8 cellular contexts compared by ENCODE assay signal in genomic region chr9:136482793-136483588, GRCh38. TPM values are rescaled to one million over a fixed set of nuclear protein-coding genes. Genes with fewer than 3 reads are reported as not detected.
DNase-seq lines count a peak whose midpoint lies in the region; ATAC-seq, FAIRE-seq and TF ChIP-seq lines count a peak whose summit lies in the region.

Gene SEC16A, minus strand, starts transcription at chr9:136483040. Its CDS starts 5,425 bp downstream, at chr9:136477615.

- CTCF ChIA-PET in RWPE1 (lab: Yijun Ruan, JAX), result interaction anchor here (1.3 to 8.9 kb wide), 3 partner anchors 144 to 152 kb away, joined by 6 to 232 read pairs (median 73); no protein-coding TSS in a partner anchor

- H3K27me3 Mint-ChIP-seq in activated T-helper 17 cell treated with anti-CD3 and anti-CD28 coated beads, Interleukin-2, amount 50 U/mL, for 72 hours, result no peaks in the 10 kb centered on the region
- no peaks in the 10 kb centered on the region for H3K27me3 Mint-ChIP-seq in naive thymus-derived CD8-positive, alpha-beta T cell
- H3K27me3 Mint-ChIP-seq in stimulated activated naive B cell treated with anti-CD40 and anti-IgM and Interleukin-4, amounts not matched to agents 10 μg/mL and 1 μg/mL and 100 μg/mL, for 72 hours, result peaks cover 4 to 6% of the 10 kb centered on the region in 2 donors

- H3K4me3 Mint-ChIP-seq in activated T-helper 17 cell treated with anti-CD3 and anti-CD28 coated beads, Interleukin-2, amount 50 U/mL, for 72 hours, result peak within 1 kb of the TSS; percentile 91
- H3K4me3 Mint-ChIP-seq in naive thymus-derived CD8-positive, alpha-beta T cell, result peak within 1 kb of the TSS; percentile 93 to 100 (median 98)
- peak within 1 kb of the TSS; percentile 94 to 99 for H3K4me3 Mint-ChIP-seq in stimulated activated naive B cell treated with anti-CD40 and anti-IgM and Interleukin-4, amounts not matched to agents 10 μg/mL and 1 μg/mL and 100 μg/mL, for 72 hours

- H3K4me3 ChIP-seq in fibroblast of mammary gland (ENCODE audit: control insufficient read depth, low read depth, low read length), result peak within 1 kb of the TSS; percentile 72

- H3K9me3 Mint-ChIP-seq in activated T-helper 17 cell treated with anti-CD3 and anti-CD28 coated beads, Interleukin-2, amount 50 U/mL, for 72 hours, result no peaks in the 10 kb centered on the region
- no peaks in the 10 kb centered on the region for H3K9me3 Mint-ChIP-seq in naive thymus-derived CD8-positive, alpha-beta T cell
- H3K9me3 Mint-ChIP-seq in stimulated activated naive B cell treated with anti-CD40 and anti-IgM and Interleukin-4, amounts not matched to agents 10 μg/mL and 1 μg/mL and 100 μg/mL, for 72 hours, result no peaks in the 10 kb centered on the region

- peak within 1 kb of the TSS; percentile 91 for H3K27ac Mint-ChIP-seq in activated T-helper 17 cell treated with anti-CD3 and anti-CD28 coated beads, Interleukin-2, amount 50 U/mL, for 72 hours
- peak within 1 kb of the TSS; percentile 90 to 100 (median 98) for H3K27ac Mint-ChIP-seq in naive thymus-derived CD8-positive, alpha-beta T cell
- peak within 1 kb of the TSS; percentile 100 for H3K27ac Mint-ChIP-seq in stimulated activated naive B cell treated with anti-CD40 and anti-IgM and Interleukin-4, amounts not matched to agents 10 μg/mL and 1 μg/mL and 100 μg/mL, for 72 hours

- POLR2A ChIA-PET in RWPE1 (lab: Yijun Ruan, JAX; ENCODE audit: low non-redundant PET), result no interaction called here
- POLR2A ChIA-PET in naive thymus-derived CD8-positive, alpha-beta T cell (lab: Charles Lee), result interaction anchor here (0.8 to 3.7 kb wide), 11 partner anchors 47 to 1136 kb away, joined by 3 to 23 read pairs (median 4); partner anchors contain the start of genes DNLZ, EHMT1 and MAN1B1

- ATAC-seq in activated T-helper 17 cell treated with anti-CD3 and anti-CD28 coated beads, Interleukin-2, amount 50 U/mL, for 72 hours (replicated peaks), result peak; percentile 77
- peak; percentile 66 to 69 for ATAC-seq in naive thymus-derived CD8-positive, alpha-beta T cell
- ATAC-seq in stimulated activated naive B cell treated with anti-CD40 and anti-IgM and Interleukin-4, amounts not matched to agents 10 μg/mL and 1 μg/mL and 100 μg/mL, for 72 hours (replicated peaks), result peak; percentile 77 to 78

- FAIRE-seq in H54 (lab: Jason Lieb, UNC), result no peak

- peak; percentile 94 for TF ChIP-seq POLR2A in H54 (IDR thresholded peaks at IDR 0.05; ENCODE audit: low read depth, low read length)

- DNase-seq in EH (ENCODE audit: low read depth) (peak; percentile 98), H54 (ENCODE audit: insufficient read length, low spot score) (peak; percentile 98), LoVo (ENCODE audit: low spot score) (peak; percentile 98), RWPE1 (ENCODE audit: low spot score) (peak; percentile 99), fibroblast of mammary gland (ENCODE audit: low read depth) (peak; percentile 97)
- DNase-seq in naive thymus-derived CD8-positive, alpha-beta T cell, result peak; percentile 93 to 100 (median 99)
- peak; percentile 96 for DNase-seq in stimulated activated naive B cell treated with anti-CD40 and anti-IgM and Interleukin-4, amounts not matched to agents 10 μg/mL and 1 μg/mL and 100 μg/mL, for 72 hours

- peak within 1 kb of the TSS; percentile 98 for H3K27ac ChIP-seq in RWPE1

- TF ChIP-seq CTCF in RWPE1 (conservative IDR thresholded peaks at IDR 0.05; ENCODE audit: low read depth) (no peak), fibroblast of mammary gland (conservative IDR thresholded peaks at IDR 0.05; ENCODE audit: control insufficient read depth, insufficient read depth, low read depth, low read length) (no peak)

- H3K4me1 Mint-ChIP-seq in activated T-helper 17 cell treated with anti-CD3 and anti-CD28 coated beads, Interleukin-2, amount 50 U/mL, for 72 hours, result peaks cover 9% of the 10 kb centered on the region
- peaks cover 18 to 44% (median 43%) of the 10 kb centered on the region in 4 donors for H3K4me1 Mint-ChIP-seq in naive thymus-derived CD8-positive, alpha-beta T cell
- H3K4me1 Mint-ChIP-seq in stimulated activated naive B cell treated with anti-CD40 and anti-IgM and Interleukin-4, amounts not matched to agents 10 μg/mL and 1 μg/mL and 100 μg/mL, for 72 hours, result peaks cover 13 to 40% of the 10 kb centered on the region in 2 donors

- H3K36me3 Mint-ChIP-seq in activated T-helper 17 cell treated with anti-CD3 and anti-CD28 coated beads, Interleukin-2, amount 50 U/mL, for 72 hours (ENCODE audit: low read depth), result peaks cover 32% of the 10 kb centered on the region
- peaks cover 0 to 14% (median 0%) of the 10 kb centered on the region in 3 donors for H3K36me3 Mint-ChIP-seq in naive thymus-derived CD8-positive, alpha-beta T cell
- H3K36me3 Mint-ChIP-seq in stimulated activated naive B cell treated with anti-CD40 and anti-IgM and Interleukin-4, amounts not matched to agents 10 μg/mL and 1 μg/mL and 100 μg/mL, for 72 hours, result peaks cover 4 to 10% of the 10 kb centered on the region in 2 donors

RNA-seq across cellular contexts. Expression of gene SEC16A, which starts in this region (rescaled TPM):
- 10 to 100 TPM; 56.0 to 85.3 TPM for total RNA-seq in activated T-helper 17 cell treated with anti-CD3 and anti-CD28 coated beads, Interleukin-2, amount 50 U/mL, for 72 hours
- total RNA-seq in naive thymus-derived CD8-positive, alpha-beta T cell, result 10 to 100 TPM; 83.4 to 84.8 TPM
- polyA plus RNA-seq in naive thymus-derived CD8-positive, alpha-beta T cell, result 10 to 100 TPM; 14.2 to 35.8 (median 26.2) TPM

Comparison
In these comparisons a context has a peak if more than half of its experiments do, and no peak if none do; other contexts are left out.
1. Peak in every context shown above with its lines: DNase-seq, ATAC-seq, H3K4me3 ChIP-seq and H3K27ac ChIP-seq.